In the genomic region with DNA sequence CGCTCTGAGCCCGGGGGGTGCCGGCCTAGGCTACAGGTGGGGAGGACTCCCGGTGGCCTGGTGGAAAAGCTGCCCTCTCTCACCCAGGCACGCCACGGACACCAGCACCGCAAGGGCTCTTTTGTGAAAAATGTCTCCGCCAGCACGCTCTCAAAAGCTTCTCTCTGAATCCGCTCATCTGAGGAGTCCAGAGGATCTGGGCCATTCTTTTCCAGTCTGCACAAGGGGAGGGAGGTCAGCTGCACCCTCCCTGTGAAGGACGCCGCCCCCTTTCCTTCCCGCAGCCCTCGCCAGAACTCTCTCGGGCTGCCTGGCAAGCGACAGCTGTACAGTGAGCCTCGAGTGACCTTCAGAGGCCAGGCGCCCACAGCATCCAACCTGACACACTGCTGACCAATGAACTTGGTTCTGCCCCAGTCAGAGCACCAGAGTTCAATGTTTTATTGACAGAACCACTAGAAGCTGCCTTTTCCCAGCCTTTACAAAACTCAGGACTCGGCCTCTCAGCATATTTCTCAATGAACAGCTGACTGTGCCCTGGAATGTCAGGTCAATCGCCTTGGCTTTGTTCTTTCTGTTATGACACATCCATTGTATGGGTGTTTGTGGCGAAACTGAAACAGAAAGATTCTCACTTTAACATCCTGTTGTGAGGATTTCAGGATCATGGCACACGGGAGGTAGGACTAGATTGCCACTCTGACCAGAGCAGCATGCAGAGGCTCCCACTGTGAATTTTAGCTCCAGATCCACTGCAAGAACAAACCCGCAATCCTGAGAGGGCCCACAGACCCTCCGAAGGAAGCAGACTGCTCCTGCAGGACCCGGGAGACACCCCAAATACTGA, we compare ENCODE assay signal across 8 cellular contexts. TPM values are rescaled to one million over a fixed set of nuclear protein-coding genes. Genes with fewer than 3 reads are reported as not detected.
DNase-seq lines count a peak whose midpoint lies in the region; TF ChIP-seq lines count a peak whose summit lies in the region.

No MANE protein-coding gene starts in this region.

- H3K27ac Mint-ChIP-seq in activated T-cell treated with anti-CD3 and anti-CD28 coated beads, Interleukin-2, amount 50 U/mL, for 24 hours: peak overlapping the region; percentile 95

- intact Hi-C loops in breast epithelium (cut with DNase I; ENCODE audit: low total_unique reads): no loop called here

- no peaks in the 10 kb centered on the region for H3K36me3 ChIP-seq in breast epithelium

- H3K27me3 Mint-ChIP-seq in activated T-cell treated with anti-CD3 and anti-CD28 coated beads, Interleukin-2, amount 50 U/mL, for 24 hours: no peaks in the 10 kb centered on the region

- no peaks in the 10 kb centered on the region for H3K27me3 ChIP-seq in breast epithelium

- no peaks in the 10 kb centered on the region for H3K4me1 ChIP-seq in breast epithelium

- DNase-seq in activated T-cell treated with anti-CD3 and anti-CD28 coated beads, Interleukin-2, amount 50 U/mL, for 24 hours: peak; percentile 49
- DNase-seq in activated T-cell treated with anti-CD3 and anti-CD28 coated beads, Interleukin-2, amount 50 U/mL, for 1 hour: no peak
- DNase-seq in NB4 (ENCODE audit: low read depth) (peak; percentile 36), breast epithelium (ENCODE audit: low spot score in 2 of 2) (peak in 1 of 2 donors; percentile 57), iPS-NIHi11 (ENCODE audit: low spot score) (peak; percentile 46), skeletal muscle cell (ENCODE audit: low read depth) (peak; percentile 92), NCI-H69 (lab: John Stamatoyannopoulos, UW) (no peak), NCI-H82 treated with DMSO at 0.1 percent for 48 hours (lab: John Stamatoyannopoulos, UW; ENCODE audit: unreplicated experiment) (no peak)

- no peak overlapping the region for H3K4me3 ChIP-seq in NB4 (ENCODE audit: low read depth, low read length)
- peak overlapping the region; percentile 55 to 75 (median 66) for H3K4me3 ChIP-seq in breast epithelium
- peak overlapping the region; percentile 17 for H3K4me3 ChIP-seq in skeletal muscle cell (ENCODE audit: low read depth, low read length)

- H3K4me3 Mint-ChIP-seq in activated T-cell treated with anti-CD3 and anti-CD28 coated beads, Interleukin-2, amount 50 U/mL, for 24 hours: peak overlapping the region; percentile 80

- H3K4me1 Mint-ChIP-seq in activated T-cell treated with anti-CD3 and anti-CD28 coated beads, Interleukin-2, amount 50 U/mL, for 24 hours (ENCODE audit: low read depth): peaks cover 88% of the 10 kb centered on the region

- H3K27ac ChIP-seq in breast epithelium: peak overlapping the region; percentile 83 to 95

- no peaks in the 10 kb centered on the region for H3K9me3 ChIP-seq in breast epithelium

- TF ChIP-seq POLR2A in NB4 (IDR thresholded peaks at IDR 0.05; ENCODE audit: extremely low read depth, insufficient read length) (no peak), breast epithelium (IDR thresholded peaks at IDR 0.05) (no peak)

- H3K9me3 Mint-ChIP-seq in activated T-cell treated with anti-CD3 and anti-CD28 coated beads, Interleukin-2, amount 50 U/mL, for 24 hours: peaks cover 10% of the 10 kb centered on the region

- no peak for TF ChIP-seq CTCF in NB4 (IDR thresholded peaks at IDR 0.05; ENCODE audit: low read depth, low read length)
- peak in 1 of 3 donors; percentile 12 for TF ChIP-seq CTCF in breast epithelium (IDR thresholded peaks at IDR 0.05)

- peaks cover 10% of the 10 kb centered on the region for H3K36me3 Mint-ChIP-seq in activated T-cell treated with anti-CD3 and anti-CD28 coated beads, Interleukin-2, amount 50 U/mL, for 24 hours (ENCODE audit: low read depth)

RNA-seq across cellular contexts. Expression of a gene that starts 26.7 kb away (rescaled TPM):
- total RNA-seq in breast epithelium: 10 to 100 TPM in 2 of 3 donors, 1 to 10 TPM in 1; 8.0 to 12.8 (median 10.8) TPM

RNA-seq across cellular contexts. Expression of a gene that starts 34.8 kb away (rescaled TPM):
- total RNA-seq in breast epithelium: 10 to 100 TPM; 35.1 to 53.6 (median 51.8) TPM

Comparison
In these comparisons a context has a peak if more than half of its experiments do, and no peak if none do; other contexts are left out.
1. DNase-seq: peak in activated T-cell treated with anti-CD3 and anti-CD28 coated beads, Interleukin-2, amount 50 U/mL, for 24 hours (single experiment), NB4 (single experiment), iPS-NIHi11 (single experiment) and skeletal muscle cell (single experiment); none in activated T-cell treated with anti-CD3 and anti-CD28 coated beads, Interleukin-2, amount 50 U/mL, for 1 hour (single experiment), NCI-H69 (single experiment) and NCI-H82 treated with DMSO at 0.1 percent for 48 hours (single experiment).